18 cellular contexts compared by ENCODE assay signal in genomic region chr7:43278088-43278644, GRCh38.
A peak's percentile ranks its signal among the peaks of the same experiment; 100 is the strongest.
DNase-seq lines count a peak whose midpoint lies in the region; ATAC-seq and TF ChIP-seq lines count a peak whose summit lies in the region.
"Had no signal": no experiment of that assay in that cellular context is flagged by ENCODE, and none has a peak within 500 bp of the region (broad histone marks: within the 10 kb centered on the region; RNA-seq: fewer than 3 reads in every experiment).

No MANE protein-coding gene starts in this region.

- H3K9me3 Mint-ChIP-seq in activated CD8-positive, alpha-beta T cell treated with anti-CD3 and anti-CD28 coated beads, Interleukin-2, amount 10 ng/mL, durations not matched to agents 7 days and 5 days (ENCODE audit: insufficient read depth) = no peaks in the 10 kb centered on the region

- in situ Hi-C loops in G401 (cut with HindIII; ENCODE audit: low sequenced_read_pairs) = no loop called here

- peaks cover 13% of the 10 kb centered on the region for H3K27me3 ChIP-seq in foreskin keratinocyte

- no peaks in the 10 kb centered on the region for H3K4me1 Mint-ChIP-seq in activated CD8-positive, alpha-beta T cell treated with anti-CD3 and anti-CD28 coated beads, Interleukin-2, amount 10 ng/mL, durations not matched to agents 7 days and 5 days (ENCODE audit: low read depth)

- no peaks in the 10 kb centered on the region for H3K36me3 Mint-ChIP-seq in activated CD8-positive, alpha-beta T cell treated with anti-CD3 and anti-CD28 coated beads, Interleukin-2, amount 10 ng/mL, durations not matched to agents 7 days and 5 days (ENCODE audit: low read depth)

- peak overlapping the region; percentile 65 for H3K27ac ChIP-seq in angular gyrus (ENCODE audit: low read depth, low read length)
- H3K27ac ChIP-seq in foreskin keratinocyte = no peak overlapping the region

- ATAC-seq in foreskin keratinocyte = peak; percentile 45
- ATAC-seq in GM19351 (IDR thresholded peaks at IDR 0.05; ENCODE audit: unreplicated experiment) = no peak
- ATAC-seq in activated CD8-positive, alpha-beta T cell treated with anti-CD3 and anti-CD28 coated beads, Interleukin-2, amount 10 ng/mL, durations not matched to agents 7 days and 5 days = no peak
- ATAC-seq: PC-3, Right ventricle myocardium inferior had no signal

- DNase-seq in EH (ENCODE audit: low read depth) (peak; percentile 64), M059J (ENCODE audit: low read depth) (peak; percentile 66), foreskin keratinocyte (peak in 1 of 2 donors; percentile 30), G401 (ENCODE audit: low spot score) (no peak), DMS53 (lab: John Stamatoyannopoulos, UW) (no peak)
- no peak for DNase-seq in activated CD8-positive, alpha-beta T cell treated with anti-CD3 and anti-CD28 coated beads, Interleukin-2, amount 10 ng/mL, durations not matched to agents 7 days and 5 days
- DNase-seq: COR-L47, GF-D8, GOT3, NCI-H1092, NCI-H146, NCI-H2081, NCI-H510A, NCI-H82, PC-3 had no signal

- no peak overlapping the region for H3K27ac Mint-ChIP-seq in activated CD8-positive, alpha-beta T cell treated with anti-CD3 and anti-CD28 coated beads, Interleukin-2, amount 10 ng/mL, durations not matched to agents 7 days and 5 days

- CTCF ChIA-PET in activated CD8-positive, alpha-beta T cell treated with anti-CD3 and anti-CD28 coated beads, Interleukin-2, amount 10 ng/mL, durations not matched to agents 7 days and 5 days (lab: Charles Lee) = no interaction called here

- POLR2A ChIA-PET in activated CD8-positive, alpha-beta T cell treated with anti-CD3 and anti-CD28 coated beads, Interleukin-2, amount 10 ng/mL, durations not matched to agents 7 days and 5 days (lab: Charles Lee) = no interaction called here

- no peak for TF ChIP-seq CTCF in foreskin keratinocyte (conservative IDR thresholded peaks at IDR 0.05)

- no peaks in the 10 kb centered on the region for H3K4me1 ChIP-seq in foreskin keratinocyte

- H3K27me3 Mint-ChIP-seq in activated CD8-positive, alpha-beta T cell treated with anti-CD3 and anti-CD28 coated beads, Interleukin-2, amount 10 ng/mL, durations not matched to agents 7 days and 5 days (ENCODE audit: low read depth) = peaks cover 13% of the 10 kb centered on the region

- no peak overlapping the region for H3K4me3 Mint-ChIP-seq in activated CD8-positive, alpha-beta T cell treated with anti-CD3 and anti-CD28 coated beads, Interleukin-2, amount 10 ng/mL, durations not matched to agents 7 days and 5 days

Comparison
In these comparisons a context has a peak if more than half of its experiments do, and no peak if none do; other contexts are left out.
1. DNase-seq: peak in EH (single experiment) and M059J (single experiment); none in G401 (single experiment), DMS53 (single experiment) and activated CD8-positive, alpha-beta T cell treated with anti-CD3 and anti-CD28 coated beads, Interleukin-2, amount 10 ng/mL, durations not matched to agents 7 days and 5 days (single experiment).